ENCODE assay signal across 12 cellular contexts in genomic region chr13:98517576-98518310, GRCh38. TPM values are rescaled to one million over a fixed set of nuclear protein-coding genes. Genes with fewer than 3 reads are reported as not detected.
DNase-seq lines count a peak whose midpoint lies in the region; ATAC-seq lines count a peak whose summit lies in the region.
"Had no signal": no experiment of that assay in that cellular context is flagged by ENCODE, and none has a peak within 500 bp of the region (broad histone marks: within the 10 kb centered on the region; RNA-seq: fewer than 3 reads in every experiment).

No MANE protein-coding gene starts in this region.

- no peak overlapping the region for H3K27ac Mint-ChIP-seq in activated CD8-positive, alpha-beta T cell treated with anti-CD3 and anti-CD28 coated beads, Interleukin-2, amount 10 ng/mL, durations not matched to agents 7 days and 5 days
- H3K27ac Mint-ChIP-seq: brain had no signal

- H3K4me1 Mint-ChIP-seq in activated CD8-positive, alpha-beta T cell treated with anti-CD3 and anti-CD28 coated beads, Interleukin-2, amount 10 ng/mL, durations not matched to agents 7 days and 5 days (ENCODE audit: low read depth): peaks cover 69% of the 10 kb centered on the region

- POLR2A ChIA-PET in activated CD8-positive, alpha-beta T cell treated with anti-CD3 and anti-CD28 coated beads, Interleukin-2, amount 10 ng/mL, durations not matched to agents 7 days and 5 days (lab: Charles Lee): no interaction called here

- no peaks in the 10 kb centered on the region for H3K9me3 Mint-ChIP-seq in activated CD8-positive, alpha-beta T cell treated with anti-CD3 and anti-CD28 coated beads, Interleukin-2, amount 10 ng/mL, durations not matched to agents 7 days and 5 days (ENCODE audit: insufficient read depth)
- H3K9me3 Mint-ChIP-seq: brain had no signal

- CTCF ChIA-PET in activated CD8-positive, alpha-beta T cell treated with anti-CD3 and anti-CD28 coated beads, Interleukin-2, amount 10 ng/mL, durations not matched to agents 7 days and 5 days (lab: Charles Lee): interaction anchor here (2.4 kb wide), 1 partner anchor 135 kb away, joined by 10 read pairs; no protein-coding TSS in a partner anchor

- peaks cover 35% of the 10 kb centered on the region for H3K36me3 Mint-ChIP-seq in activated CD8-positive, alpha-beta T cell treated with anti-CD3 and anti-CD28 coated beads, Interleukin-2, amount 10 ng/mL, durations not matched to agents 7 days and 5 days (ENCODE audit: low read depth)

- H3K27me3 Mint-ChIP-seq in activated CD8-positive, alpha-beta T cell treated with anti-CD3 and anti-CD28 coated beads, Interleukin-2, amount 10 ng/mL, durations not matched to agents 7 days and 5 days (ENCODE audit: low read depth): no peaks in the 10 kb centered on the region
- H3K27me3 Mint-ChIP-seq: brain had no signal

- no peak overlapping the region for H3K4me3 Mint-ChIP-seq in activated CD8-positive, alpha-beta T cell treated with anti-CD3 and anti-CD28 coated beads, Interleukin-2, amount 10 ng/mL, durations not matched to agents 7 days and 5 days
- H3K4me3 Mint-ChIP-seq: brain had no signal

- peak; percentile 37 for DNase-seq in activated CD8-positive, alpha-beta T cell treated with anti-CD3 and anti-CD28 coated beads, Interleukin-2, amount 10 ng/mL, durations not matched to agents 7 days and 5 days
- peak; percentile 50 for DNase-seq in stimulated activated CD4-positive, alpha-beta T cell treated with anti-CD3 and anti-CD28 coated beads, Interleukin-4, amount 100 ng/mL, for 24 hours
- DNase-seq in nucleus accumbens (lab: John Stamatoyannopoulos, UW): no peak
- DNase-seq in NCI-H1092 (lab: John Stamatoyannopoulos, UW): no peak
- DNase-seq: foreskin fibroblast, lower lobe of right lung, SW 1271, tibial artery had no signal

- ATAC-seq in GM19035 (IDR thresholded peaks at IDR 0.05; ENCODE audit: unreplicated experiment): peak; percentile 45
- peak; percentile 39 for ATAC-seq in HG02885 (IDR thresholded peaks at IDR 0.05; ENCODE audit: poor library complexity, unreplicated experiment)
- peak; percentile 55 for ATAC-seq in activated CD8-positive, alpha-beta T cell treated with anti-CD3 and anti-CD28 coated beads, Interleukin-2, amount 10 ng/mL, durations not matched to agents 7 days and 5 days
- ATAC-seq in HG02870 (IDR thresholded peaks at IDR 0.05; ENCODE audit: unreplicated experiment): no peak
- ATAC-seq: lower lobe of right lung had no signal

RNA-seq across cellular contexts. Expression of gene STK24, which starts 59.2 kb away (rescaled TPM):
- total RNA-seq in activated CD8-positive, alpha-beta T cell treated with anti-CD3 and anti-CD28 coated beads, Interleukin-2, amount 10 ng/mL, durations not matched to agents 7 days and 5 days: 100 to 1,000 TPM; 140 to 151 TPM

Comparison
In these comparisons a context has a peak if more than half of its experiments do, and no peak if none do; other contexts are left out.
1. DNase-seq: peak in activated CD8-positive, alpha-beta T cell treated with anti-CD3 and anti-CD28 coated beads, Interleukin-2, amount 10 ng/mL, durations not matched to agents 7 days and 5 days (single experiment) and stimulated activated CD4-positive, alpha-beta T cell treated with anti-CD3 and anti-CD28 coated beads, Interleukin-4, amount 100 ng/mL, for 24 hours (single experiment); none in nucleus accumbens (0 of 56) and NCI-H1092 (single experiment).